19 cellular contexts compared by ENCODE assay signal in the genomic region with DNA sequence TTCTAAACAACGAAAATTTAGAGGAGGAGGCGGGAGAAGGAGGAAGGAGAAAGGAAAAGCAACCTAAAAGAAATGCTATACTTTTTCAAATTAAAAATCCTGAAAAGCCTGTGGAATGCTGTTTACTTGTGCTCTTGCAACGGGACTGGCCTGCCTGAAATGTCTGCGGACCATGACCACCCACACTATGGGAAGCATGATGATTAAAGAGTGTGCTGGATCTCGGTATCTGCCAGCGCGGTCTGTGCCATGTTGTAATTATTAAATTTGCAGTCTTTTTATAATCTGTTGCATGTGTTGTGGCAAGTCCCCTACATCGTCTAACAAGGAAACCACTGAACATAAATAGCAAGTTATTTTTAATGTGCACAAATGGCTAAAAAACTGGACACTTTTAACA.
DNase-seq lines count a peak whose midpoint lies in the region; ATAC-seq and TF ChIP-seq lines count a peak whose summit lies in the region.
"Had no signal": no experiment of that assay in that cellular context is flagged by ENCODE, and none has a peak within 500 bp of the region (broad histone marks: within the 10 kb centered on the region; RNA-seq: fewer than 3 reads in every experiment).

No MANE protein-coding gene starts in this region.

- peak; percentile 19 for DNase-seq in ELR (ENCODE audit: low read depth)
- DNase-seq in fibroblast of the conjunctiva (ENCODE audit: low read depth) = peak; percentile 8
- no peak for DNase-seq in activated T-cell treated with anti-CD3 and anti-CD28 coated beads, Interleukin-2, amount 50 U/mL, for 1 hour
- DNase-seq in pons (ENCODE audit: low spot score) = no peak
- no peak for DNase-seq in DMS153 (lab: John Stamatoyannopoulos, UW)
- DNase-seq in T-helper 17 cell = no peak
- DNase-seq: activated CD8-positive, alpha-beta memory T cell treated with anti-CD3 and anti-CD28 coated beads, Interleukin-2, amount 50 U/mL, for 48 hours; activated naive CD4-positive, alpha-beta T cell treated with anti-CD3 and anti-CD28 coated beads for 36 hours; CD8-positive, alpha-beta T cell; effector CD8-positive, alpha-beta T cell; GF-D8; NCI-H1092; retina; stimulated activated CD4-positive, alpha-beta T cell treated with anti-CD3 and anti-CD28 coated beads, Interleukin-2, amount 100 ng/mL, for 24 hours; substantia nigra; T-helper 2 cell had no signal

- ATAC-seq in SK-N-SH treated with all-trans-retinoic acid at 6 μM for 48 hours = peak; percentile 93
- no peak for ATAC-seq in T-helper 17 cell
- ATAC-seq: CD8-positive, alpha-beta T cell; natural killer cell treated with Interleukin-12 subunit alpha and Interleukin-12 subunit beta and Interleukin-15 and Interleukin-18, amount 100 ng/mL, for 72 hours had no signal

- no peaks in the 10 kb centered on the region for H3K27me3 Mint-ChIP-seq in T-helper 17 cell
- H3K27me3 Mint-ChIP-seq: IgD-negative memory B cell; natural killer cell treated with Interleukin-12 subunit alpha and Interleukin-12 subunit beta and Interleukin-15 and Interleukin-18, amount 100 ng/mL, for 72 hours had no signal

- H3K4me1 Mint-ChIP-seq in T-helper 17 cell = no peaks in the 10 kb centered on the region
- H3K4me1 Mint-ChIP-seq: IgD-negative memory B cell had no signal

- H3K27ac Mint-ChIP-seq in T-helper 17 cell = no peak overlapping the region
- H3K27ac Mint-ChIP-seq: activated naive CD4-positive, alpha-beta T cell treated with anti-CD3 and anti-CD28 coated beads for 36 hours; CD8-positive, alpha-beta T cell; IgD-negative memory B cell; natural killer cell treated with Interleukin-12 subunit alpha and Interleukin-12 subunit beta and Interleukin-15 and Interleukin-18, amount 100 ng/mL, for 72 hours had no signal

- H3K36me3 Mint-ChIP-seq in T-helper 17 cell (ENCODE audit: low read depth) = peaks cover 4% of the 10 kb centered on the region
- H3K36me3 Mint-ChIP-seq: CD8-positive, alpha-beta T cell; natural killer cell treated with Interleukin-12 subunit alpha and Interleukin-12 subunit beta and Interleukin-15 and Interleukin-18, amount 100 ng/mL, for 72 hours had no signal

- no peak overlapping the region for H3K4me3 Mint-ChIP-seq in T-helper 17 cell
- H3K4me3 Mint-ChIP-seq: activated naive CD4-positive, alpha-beta T cell treated with anti-CD3 and anti-CD28 coated beads for 36 hours; CD8-positive, alpha-beta T cell; IgD-negative memory B cell; natural killer cell treated with Interleukin-12 subunit alpha and Interleukin-12 subunit beta and Interleukin-15 and Interleukin-18, amount 100 ng/mL, for 72 hours had no signal

- H3K9me3 ChIP-seq in T-helper 17 cell (ENCODE audit: control insufficient read depth, low read length, poor library complexity, severe bottlenecking) = no peaks in the 10 kb centered on the region

TF ChIP-seq in SK-N-SH treated with all-trans-retinoic acid at 6 μM for 48 hours, 23 proteins besides CTCF, POLR2A, EP300 and RAD21:
- no peak for TF ChIP-seq ZNF70 (CRISPR knock-in tag; IDR thresholded peaks at IDR 0.05)
- TF ChIP-seq TCF4 (CRISPR knock-in tag; IDR thresholded peaks at IDR 0.05; ENCODE audit: borderline replicate concordance) = peak; percentile 48; the same call in 1 of the 2 replicates
- TF ChIP-seq TSHZ2 (CRISPR knock-in tag; IDR thresholded peaks at IDR 0.05) = peak; percentile 75; the same call in 1 of the 2 replicates
TF ChIP-seq in SK-N-SH treated with all-trans-retinoic acid at 6 μM for 48 hours: peak in this region for 2.

Comparison
In these comparisons a context has a peak if more than half of its experiments do, and no peak if none do; other contexts are left out.
1. DNase-seq: peak in ELR (single experiment) and fibroblast of the conjunctiva (single experiment); none in activated T-cell treated with anti-CD3 and anti-CD28 coated beads, Interleukin-2, amount 50 U/mL, for 1 hour (single experiment), pons (single experiment), DMS153 (single experiment) and T-helper 17 cell (0 of 3).